ENCODE assay signal across 8 cellular contexts in genomic region chr1:20633190-20634064, GRCh38. TPM values are rescaled to one million over a fixed set of nuclear protein-coding genes. Genes with fewer than 3 reads are reported as not detected.
DNase-seq lines count a peak whose midpoint lies in the region; ATAC-seq and TF ChIP-seq lines count a peak whose summit lies in the region.

Gene PINK1, plus strand, starts transcription at chr1:20633458. Its CDS starts 91 bp downstream, at chr1:20633549.

- H3K36me3 Mint-ChIP-seq in activated CD4-positive, alpha-beta T cell treated with anti-CD3 and anti-CD28 coated beads, Interleukin-2, amount 10 ng/mL, durations not matched to agents 7 days and 5 days (ENCODE audit: low read depth): no peaks in the 10 kb centered on the region

- no peaks in the 10 kb centered on the region for H3K9me3 Mint-ChIP-seq in activated CD4-positive, alpha-beta T cell treated with anti-CD3 and anti-CD28 coated beads, Interleukin-2, amount 10 ng/mL, durations not matched to agents 7 days and 5 days

- POLR2A ChIA-PET in activated CD4-positive, alpha-beta T cell treated with anti-CD3 and anti-CD28 coated beads, Interleukin-2, amount 10 ng/mL, durations not matched to agents 7 days and 5 days (lab: Charles Lee): no interaction called here

- peak within 1 kb of the TSS; percentile 74 for H3K4me3 ChIP-seq in GM12875 (ENCODE audit: low read depth, low read length)

- TF ChIP-seq CTCF in GM12875 (IDR thresholded peaks at IDR 0.05; ENCODE audit: borderline replicate concordance, insufficient read depth, low read depth, low read length): peak; percentile 99

- intact Hi-C loops in left colon (cut with DNase I, micrococcal nuclease): no loop called here

- peak; percentile 31 to 79 for DNase-seq in NCI-H446 (lab: John Stamatoyannopoulos, UW)
- DNase-seq in activated CD4-positive, alpha-beta T cell treated with anti-CD3 and anti-CD28 coated beads, Interleukin-2, amount 10 ng/mL, durations not matched to agents 7 days and 5 days: peak; percentile 82
- peak; percentile 68 for DNase-seq in cortex of kidney (lab: John Stamatoyannopoulos, UW)
- peak; percentile 81 to 85 for DNase-seq in left colon
- DNase-seq in stimulated activated CD4-positive, alpha-beta T cell treated with anti-CD3 and anti-CD28 coated beads, Interleukin-1b, Interleukin-23, amount 100 ng/mL, for 4 hours (ENCODE audit: low read depth in 2 of 2): peak; percentile 76 to 78

- H3K27ac Mint-ChIP-seq in activated CD4-positive, alpha-beta T cell treated with anti-CD3 and anti-CD28 coated beads, Interleukin-2, amount 10 ng/mL, durations not matched to agents 7 days and 5 days: peak within 1 kb of the TSS; percentile 68

- ATAC-seq in HG03066 (IDR thresholded peaks at IDR 0.05; ENCODE audit: low read depth, unreplicated experiment) (peak; percentile 64), left colon (peak; percentile 92), HG03139 (IDR thresholded peaks at IDR 0.05; ENCODE audit: unreplicated experiment) (no peak)

- CTCF ChIA-PET in activated CD4-positive, alpha-beta T cell treated with anti-CD3 and anti-CD28 coated beads, Interleukin-2, amount 10 ng/mL, durations not matched to agents 7 days and 5 days (lab: Charles Lee): interaction anchor here (0.7 to 1.5 kb wide), 12 partner anchors 9 to 381 kb away, joined by 3 to 8 read pairs (median 4); no protein-coding TSS in a partner anchor

- H3K27me3 Mint-ChIP-seq in activated CD4-positive, alpha-beta T cell treated with anti-CD3 and anti-CD28 coated beads, Interleukin-2, amount 10 ng/mL, durations not matched to agents 7 days and 5 days: peaks cover 2% of the 10 kb centered on the region

- H3K4me1 Mint-ChIP-seq in activated CD4-positive, alpha-beta T cell treated with anti-CD3 and anti-CD28 coated beads, Interleukin-2, amount 10 ng/mL, durations not matched to agents 7 days and 5 days: peaks cover 10% of the 10 kb centered on the region

- peak within 1 kb of the TSS; percentile 76 for H3K4me3 Mint-ChIP-seq in activated CD4-positive, alpha-beta T cell treated with anti-CD3 and anti-CD28 coated beads, Interleukin-2, amount 10 ng/mL, durations not matched to agents 7 days and 5 days

RNA-seq across cellular contexts. Expression of gene PINK1, which starts in this region (rescaled TPM):
- 1 to 10 TPM; 3.1 to 4.1 TPM for total RNA-seq in activated CD4-positive, alpha-beta T cell treated with anti-CD3 and anti-CD28 coated beads, Interleukin-2, amount 10 ng/mL, durations not matched to agents 7 days and 5 days
- total RNA-seq in left colon: 100 to 1,000 TPM in 1 of 2 donors, 10 to 100 TPM in 1; 95.6 to 127 TPM

Comparison
In these comparisons a context has a peak if more than half of its experiments do, and no peak if none do; other contexts are left out.
1. RNA of gene PINK1 (total RNA-seq): 95.6 to 127 TPM in left colon; 3.1 to 4.1 TPM in activated CD4-positive, alpha-beta T cell treated with anti-CD3 and anti-CD28 coated beads, Interleukin-2, amount 10 ng/mL, durations not matched to agents 7 days and 5 days; every median in the first group is over 10 times any median in the second.
2. Peak in every context shown above with its lines, with median percentiles within 50 percentile points of each other: DNase-seq.